In the genomic region with DNA sequence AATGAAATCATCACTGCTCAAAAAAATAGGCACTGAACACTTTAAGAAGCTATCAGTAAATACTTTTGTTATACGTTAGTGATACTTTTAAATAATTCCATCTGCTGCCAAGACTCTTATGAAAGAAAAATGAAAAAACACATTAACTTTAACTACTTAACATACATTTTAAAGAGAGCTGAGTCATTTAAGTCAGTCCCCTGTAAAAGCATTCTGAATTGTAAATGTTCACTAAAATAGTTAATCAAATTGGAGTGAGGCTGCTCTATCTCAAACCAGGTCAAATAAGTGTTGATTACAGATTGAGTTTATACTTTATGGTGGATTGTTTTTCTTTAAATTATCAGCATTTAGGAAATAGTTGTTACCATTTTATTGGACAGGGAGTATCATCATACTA, we compare ENCODE assay signal across 23 cellular contexts.
"Had no signal": no experiment of that assay in that cellular context is flagged by ENCODE, and none has a peak within 500 bp of the region (broad histone marks: within the 10 kb centered on the region; RNA-seq: fewer than 3 reads in every experiment).

No MANE protein-coding gene starts in this region.

- H3K9me3 ChIP-seq: colonic mucosa, esophagus muscularis mucosa, esophagus squamous epithelium, gastrocnemius medialis, gastroesophageal sphincter had no signal

- H3K4me3 ChIP-seq: colonic mucosa, coronary artery, dorsolateral prefrontal cortex, esophagus muscularis mucosa, esophagus squamous epithelium, gastrocnemius medialis, gastroesophageal sphincter, heart left ventricle, heart right ventricle had no signal

- H3K27ac ChIP-seq: colonic mucosa, coronary artery, dorsolateral prefrontal cortex, epithelial cell of prostate, esophagus muscularis mucosa, esophagus squamous epithelium, foreskin keratinocyte, gastrocnemius medialis, gastroesophageal sphincter, heart left ventricle, heart right ventricle had no signal

- H3K27me3 ChIP-seq: colonic mucosa, dorsolateral prefrontal cortex, esophagus muscularis mucosa, esophagus squamous epithelium, foreskin keratinocyte, gastrocnemius medialis, gastroesophageal sphincter, heart left ventricle, heart right ventricle had no signal

- H3K4me1 ChIP-seq: colonic mucosa, esophagus muscularis mucosa, esophagus squamous epithelium, foreskin keratinocyte, gastrocnemius medialis, gastroesophageal sphincter, heart left ventricle, heart right ventricle had no signal

- DNase-seq: colonic mucosa; cortex of kidney; dorsolateral prefrontal cortex; effector CD4-positive, alpha-beta T cell; effector CD8-positive, alpha-beta T cell; effector memory CD4-positive, alpha-beta T cell; effector memory CD8-positive, alpha-beta T cell; endodermal cell; erythroblast; esophagus squamous epithelium; foreskin fibroblast; foreskin keratinocyte; foreskin melanocyte; gastrocnemius medialis; glutamatergic neuron; head of caudate nucleus; heart left ventricle; heart right ventricle had no signal

- ATAC-seq: effector memory CD8-positive, alpha-beta T cell; esophagus mucosa; gastrocnemius medialis; gastroesophageal sphincter; heart left ventricle; heart right ventricle had no signal

- H3K36me3 ChIP-seq: colonic mucosa, esophagus muscularis mucosa, esophagus squamous epithelium, gastrocnemius medialis, gastroesophageal sphincter, heart left ventricle, heart right ventricle had no signal
